ENCODE assay signal across 30 cellular contexts in the genomic region with DNA sequence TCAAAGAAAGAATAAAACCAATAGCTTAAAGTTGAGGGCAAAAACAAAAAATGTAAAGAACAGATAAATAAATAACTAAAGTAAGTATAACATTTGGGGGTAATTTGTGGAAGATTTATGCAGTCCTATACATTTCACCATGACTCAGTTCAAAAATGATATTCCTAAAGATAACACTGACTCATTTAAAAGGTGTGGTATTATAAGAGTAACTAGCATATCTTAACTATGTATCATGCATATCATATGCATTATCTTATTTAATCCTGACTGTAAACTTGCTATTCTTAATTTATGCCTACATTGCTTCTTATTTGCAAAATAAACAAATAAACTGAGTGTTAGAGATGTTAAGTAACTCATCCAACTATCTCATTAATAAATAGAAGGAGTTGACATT.
"Had no signal": no experiment of that assay in that cellular context is flagged by ENCODE, and none has a peak within 500 bp of the region (broad histone marks: within the 10 kb centered on the region; RNA-seq: fewer than 3 reads in every experiment).

No MANE protein-coding gene starts in this region.

- H3K27ac ChIP-seq: ascending aorta, gastrocnemius medialis, heart left ventricle had no signal

- H3K27me3 Mint-ChIP-seq: activated CD4-positive, alpha-beta memory T cell treated with anti-CD3 and anti-CD28 coated beads for 36 hours; activated CD4-positive, alpha-beta T cell treated with anti-CD3 and anti-CD28 coated beads for 36 hours; activated CD4-positive, alpha-beta T cell treated with anti-CD3 and anti-CD28 coated beads, Interleukin-2, amount 10 ng/mL, durations not matched to agents 24 days and 14 days; activated CD8-positive, alpha-beta memory T cell treated with anti-CD3 and anti-CD28 coated beads, Interleukin-2, amount 10 ng/mL, durations not matched to agents 7 days and 5 days; activated naive CD4-positive, alpha-beta T cell treated with anti-CD3 and anti-CD28 coated beads, Interleukin-2, amount 10 ng/mL, durations not matched to agents 7 days and 5 days; activated naive CD8-positive, alpha-beta T cell treated with anti-CD3 and anti-CD28 coated beads, Interleukin-2, amount 10 ng/mL, durations not matched to agents 7 days and 5 days; brain; effector memory CD8-positive, alpha-beta T cell had no signal

- H3K36me3 Mint-ChIP-seq: activated CD4-positive, alpha-beta memory T cell treated with anti-CD3 and anti-CD28 coated beads for 36 hours; activated CD8-positive, alpha-beta memory T cell treated with anti-CD3 and anti-CD28 coated beads, Interleukin-2, amount 10 ng/mL, durations not matched to agents 7 days and 5 days; activated naive CD4-positive, alpha-beta T cell treated with anti-CD3 and anti-CD28 coated beads, Interleukin-2, amount 10 ng/mL, durations not matched to agents 7 days and 5 days; activated naive CD4-positive, alpha-beta T cell treated with anti-CD3 and anti-CD28 coated beads, Interleukin-2, amount 50 U/mL, for 72 hours; activated naive CD8-positive, alpha-beta T cell treated with anti-CD3 and anti-CD28 coated beads, Interleukin-2, amount 10 ng/mL, durations not matched to agents 7 days and 5 days; brain had no signal

- H3K9me3 ChIP-seq: ascending aorta, gastrocnemius medialis had no signal

- DNase-seq: activated CD4-positive, alpha-beta memory T cell treated with anti-CD3 and anti-CD28 coated beads for 36 hours; activated CD4-positive, alpha-beta T cell treated with anti-CD3 and anti-CD28 coated beads for 36 hours; activated CD4-positive, alpha-beta T cell treated with anti-CD3 and anti-CD28 coated beads, Interleukin-2, amount 10 ng/mL, durations not matched to agents 24 days and 14 days; activated CD4-positive, CD25-positive, alpha-beta regulatory T cell; activated CD4-positive, CD25-positive, alpha-beta regulatory T cell treated with anti-CD3 and anti-CD28 coated beads, Interleukin-2, amount 50 U/mL, for 72 hours; activated CD8-positive, alpha-beta memory T cell treated with anti-CD3 and anti-CD28 coated beads, Interleukin-2, amount 10 ng/mL, durations not matched to agents 7 days and 5 days; activated CD8-positive, alpha-beta memory T cell treated with anti-CD3 and anti-CD28 coated beads, Interleukin-2, amount 50 U/mL, for 4 hours; activated CD8-positive, alpha-beta T cell treated with anti-CD3 and anti-CD28 coated beads, Interleukin-2, amount 10 ng/mL, durations not matched to agents 7 days and 5 days; activated effector memory CD4-positive, alpha-beta T cell treated with anti-CD3 and anti-CD28 coated beads, Interleukin-2, amount 50 U/mL, for 16 hours; activated naive CD4-positive, alpha-beta T cell; activated naive CD4-positive, alpha-beta T cell treated with anti-CD3 and anti-CD28 coated beads, Interleukin-2, amount 10 ng/mL, durations not matched to agents 7 days and 5 days; activated naive CD8-positive, alpha-beta T cell treated with anti-CD3 and anti-CD28 coated beads, Interleukin-2, amount 10 ng/mL, durations not matched to agents 7 days and 5 days; activated T-cell treated with anti-CD3 and anti-CD28 coated beads, Interleukin-2, amount 50 U/mL, for 1 hour; activated T-cell treated with anti-CD3 and anti-CD28 coated beads, Interleukin-2, amount 50 U/mL, for 48 hours; caudate nucleus; cortex of kidney; dermis blood vessel endothelial cell; effector CD4-positive, alpha-beta T cell; effector memory CD8-positive, alpha-beta T cell; gastrocnemius medialis; glutamatergic neuron; heart left ventricle; T-helper 2 cell had no signal

- H3K4me1 Mint-ChIP-seq: activated CD4-positive, alpha-beta T cell treated with anti-CD3 and anti-CD28 coated beads for 36 hours; activated CD4-positive, alpha-beta T cell treated with anti-CD3 and anti-CD28 coated beads, Interleukin-2, amount 10 ng/mL, durations not matched to agents 24 days and 14 days; activated CD8-positive, alpha-beta memory T cell treated with anti-CD3 and anti-CD28 coated beads, Interleukin-2, amount 10 ng/mL, durations not matched to agents 7 days and 5 days; activated naive CD4-positive, alpha-beta T cell treated with anti-CD3 and anti-CD28 coated beads, Interleukin-2, amount 10 ng/mL, durations not matched to agents 7 days and 5 days; activated naive CD8-positive, alpha-beta T cell treated with anti-CD3 and anti-CD28 coated beads, Interleukin-2, amount 10 ng/mL, durations not matched to agents 7 days and 5 days had no signal

- H3K4me1 ChIP-seq: ascending aorta, gastrocnemius medialis, heart left ventricle had no signal

- H3K4me3 Mint-ChIP-seq: activated CD4-positive, alpha-beta memory T cell treated with anti-CD3 and anti-CD28 coated beads for 36 hours; activated CD4-positive, alpha-beta T cell treated with anti-CD3 and anti-CD28 coated beads for 36 hours; activated CD4-positive, alpha-beta T cell treated with anti-CD3 and anti-CD28 coated beads, Interleukin-2, amount 10 ng/mL, durations not matched to agents 24 days and 14 days; activated CD8-positive, alpha-beta memory T cell treated with anti-CD3 and anti-CD28 coated beads, Interleukin-2, amount 10 ng/mL, durations not matched to agents 7 days and 5 days; activated CD8-positive, alpha-beta T cell treated with anti-CD3 and anti-CD28 coated beads, Interleukin-2, amount 10 ng/mL, durations not matched to agents 7 days and 5 days; activated naive CD4-positive, alpha-beta T cell treated with anti-CD3 and anti-CD28 coated beads, Interleukin-2, amount 10 ng/mL, durations not matched to agents 7 days and 5 days; activated naive CD8-positive, alpha-beta T cell treated with anti-CD3 and anti-CD28 coated beads, Interleukin-2, amount 10 ng/mL, durations not matched to agents 7 days and 5 days; activated T-helper 1 cell treated with anti-CD3 and anti-CD28 coated beads, Interleukin-12 subunit alpha, Interleukin-12 subunit beta, Interleukin-2, Interleukin-4 antibody, amounts not matched to agents 30 ng/mL and 10 ng/mL and 1 ng/mL, durations not matched to agents 14 hours and 24 hours and 36 hours; brain; effector memory CD8-positive, alpha-beta T cell had no signal

- ATAC-seq: activated CD4-positive, alpha-beta T cell treated with anti-CD3 and anti-CD28 coated beads for 36 hours; activated CD8-positive, alpha-beta memory T cell treated with anti-CD3 and anti-CD28 coated beads, Interleukin-2, amount 10 ng/mL, durations not matched to agents 7 days and 5 days; activated CD8-positive, alpha-beta T cell treated with anti-CD3 and anti-CD28 coated beads, Interleukin-2, amount 10 ng/mL, durations not matched to agents 7 days and 5 days; activated naive CD4-positive, alpha-beta T cell treated with anti-CD3 and anti-CD28 coated beads, Interleukin-2, amount 50 U/mL, for 72 hours; effector memory CD8-positive, alpha-beta T cell; esophagus mucosa; gastrocnemius medialis; heart left ventricle had no signal

- H3K9me3 Mint-ChIP-seq: activated CD4-positive, alpha-beta T cell treated with anti-CD3 and anti-CD28 coated beads, Interleukin-2, amount 10 ng/mL, durations not matched to agents 24 days and 14 days; activated naive CD4-positive, alpha-beta T cell treated with anti-CD3 and anti-CD28 coated beads, Interleukin-2, amount 10 ng/mL, durations not matched to agents 7 days and 5 days; activated naive CD8-positive, alpha-beta T cell treated with anti-CD3 and anti-CD28 coated beads, Interleukin-2, amount 10 ng/mL, durations not matched to agents 7 days and 5 days; activated T-helper 1 cell treated with anti-CD3 and anti-CD28 coated beads, Interleukin-12 subunit alpha, Interleukin-12 subunit beta, Interleukin-2, Interleukin-4 antibody, amounts not matched to agents 30 ng/mL and 10 ng/mL and 1 ng/mL, durations not matched to agents 14 hours and 24 hours and 36 hours; activated T-helper 2 cell treated with anti-CD3 and anti-CD28 coated beads, Interferon-gamma antibody, Interleukin-2, Interleukin-4, amounts not matched to agents 10 μg/mL and 5 μg/mL and 100 μg/mL, durations not matched to agents 14 hours and 24 hours and 36 hours had no signal

- H3K27ac Mint-ChIP-seq: activated CD4-positive, alpha-beta memory T cell treated with anti-CD3 and anti-CD28 coated beads for 36 hours; activated CD4-positive, alpha-beta T cell treated with anti-CD3 and anti-CD28 coated beads for 36 hours; activated CD4-positive, alpha-beta T cell treated with anti-CD3 and anti-CD28 coated beads, Interleukin-2, amount 10 ng/mL, durations not matched to agents 24 days and 14 days; activated CD8-positive, alpha-beta memory T cell treated with anti-CD3 and anti-CD28 coated beads, Interleukin-2, amount 10 ng/mL, durations not matched to agents 7 days and 5 days; activated CD8-positive, alpha-beta T cell treated with anti-CD3 and anti-CD28 coated beads, Interleukin-2, amount 10 ng/mL, durations not matched to agents 7 days and 5 days; activated naive CD4-positive, alpha-beta T cell treated with anti-CD3 and anti-CD28 coated beads, Interleukin-2, amount 10 ng/mL, durations not matched to agents 7 days and 5 days; activated naive CD4-positive, alpha-beta T cell treated with anti-CD3 and anti-CD28 coated beads, Interleukin-2, amount 50 U/mL, for 72 hours; activated naive CD8-positive, alpha-beta T cell treated with anti-CD3 and anti-CD28 coated beads, Interleukin-2, amount 10 ng/mL, durations not matched to agents 7 days and 5 days; activated T-helper 1 cell treated with anti-CD3 and anti-CD28 coated beads, Interleukin-12 subunit alpha, Interleukin-12 subunit beta, Interleukin-2, Interleukin-4 antibody, amounts not matched to agents 30 ng/mL and 10 ng/mL and 1 ng/mL, durations not matched to agents 14 hours and 24 hours and 36 hours; activated T-helper 2 cell treated with anti-CD3 and anti-CD28 coated beads, Interferon-gamma antibody, Interleukin-2, Interleukin-4, amounts not matched to agents 10 μg/mL and 5 μg/mL and 100 μg/mL, durations not matched to agents 14 hours and 24 hours and 36 hours; effector memory CD8-positive, alpha-beta T cell had no signal

- H3K36me3 ChIP-seq: ascending aorta, gastrocnemius medialis, heart left ventricle had no signal

- H3K27me3 ChIP-seq: ascending aorta, gastrocnemius medialis, heart left ventricle had no signal

- FAIRE-seq: colon had no signal

- H3K4me3 ChIP-seq: ascending aorta, gastrocnemius medialis, heart left ventricle had no signal
